ENCODE assay signal across 8 cellular contexts in genomic region chr11:808427-809286, GRCh38. TPM values are rescaled to one million over a fixed set of nuclear protein-coding genes. Genes with fewer than 3 reads are reported as not detected.
DNase-seq lines count a peak whose midpoint lies in the region; ATAC-seq, FAIRE-seq and TF ChIP-seq lines count a peak whose summit lies in the region.

No MANE protein-coding gene starts in this region.

- no CpG with 5 or more reads among the region's 36 CpGs for WGBS in mesendoderm (ENCODE audit: extremely low coverage, insufficient coverage, low lambda C conversion rate)
- WGBS in urinary bladder, result 31% methylated on average over 36 of the region's 36 CpGs

- H3K4me1 ChIP-seq in mesendoderm (ENCODE audit: control insufficient read depth, low read depth, low read length), result peaks cover 6% of the 10 kb centered on the region
- H3K4me1 ChIP-seq in urinary bladder (ENCODE audit: insufficient read depth), result peaks cover 6% of the 10 kb centered on the region

- peaks cover 19% of the 10 kb centered on the region for H3K79me1 ChIP-seq in mesendoderm (ENCODE audit: low read length)

- FAIRE-seq in bronchial epithelial cell (lab: Jason Lieb, UNC), result no peak

- peak overlapping the region; percentile 39 for H3K4me2 ChIP-seq in mesendoderm (ENCODE audit: low read length)

- TF ChIP-seq CTCF in bronchial epithelial cell (IDR thresholded peaks at IDR 0.05; ENCODE audit: insufficient read depth, low read length, severe bottlenecking), result no peak

- no peak overlapping the region for H4K8ac ChIP-seq in mesendoderm (ENCODE audit: low read depth, low read length)

- H3K79me2 ChIP-seq in mesendoderm (ENCODE audit: control insufficient read depth, insufficient read depth, low read length), result peaks cover 33% of the 10 kb centered on the region

- H4K5ac ChIP-seq in mesendoderm (ENCODE audit: low read length), result peak overlapping the region; percentile 59

- peak; percentile 63 for DNase-seq in NAMALWA (ENCODE audit: low spot score)
- DNase-seq in bronchial epithelial cell (ENCODE audit: low read depth), result no peak
- no peak for DNase-seq in mesendoderm
- no peak for DNase-seq in GDM1 (lab: John Stamatoyannopoulos, UW)
- DNase-seq in NCI-H1105 treated with DMSO at 0.1 percent for 48 hours (lab: John Stamatoyannopoulos, UW), result no peak

- H2BK5ac ChIP-seq in mesendoderm (ENCODE audit: low read length), result peak overlapping the region; percentile 10

- H3K27ac ChIP-seq in mesendoderm (ENCODE audit: low read depth, low read length), result peak overlapping the region; percentile 45
- H3K27ac ChIP-seq in urinary bladder (ENCODE audit: low read depth), result peak overlapping the region; percentile 97

- H3K9ac ChIP-seq in mesendoderm (ENCODE audit: low read length), result peak overlapping the region; percentile 99

- H3K27me3 ChIP-seq in bronchial epithelial cell (ENCODE audit: control insufficient read depth, insufficient read depth, low read length) (no peaks in the 10 kb centered on the region), mesendoderm (ENCODE audit: insufficient read depth, low read length, poor library complexity) (no peaks in the 10 kb centered on the region)

- peak overlapping the region; percentile 100 for H3K56ac ChIP-seq in mesendoderm (ENCODE audit: low read length)

- ATAC-seq in GM18505 (IDR thresholded peaks at IDR 0.05; ENCODE audit: unreplicated experiment) (peak; percentile 0), HG02798 (IDR thresholded peaks at IDR 0.05; ENCODE audit: poor library complexity, unreplicated experiment) (no peak)

- no peak overlapping the region for H3K23ac ChIP-seq in mesendoderm (ENCODE audit: low read length)

- H3K36me3 ChIP-seq in bronchial epithelial cell (ENCODE audit: control insufficient read depth, insufficient read depth, low read length), result peaks cover 20% of the 10 kb centered on the region
- peaks cover 19% of the 10 kb centered on the region for H3K36me3 ChIP-seq in mesendoderm (ENCODE audit: control insufficient read depth, insufficient read depth, low read length)
- no peaks in the 10 kb centered on the region for H3K36me3 ChIP-seq in urinary bladder (ENCODE audit: insufficient read depth)

- no peak for TF ChIP-seq POLR2A in GM18505 (IDR thresholded peaks at IDR 0.05; ENCODE audit: borderline replicate concordance, extremely low read depth, insufficient read depth, insufficient read length)

- H2BK120ac ChIP-seq in mesendoderm (ENCODE audit: low read depth, low read length), result no peak overlapping the region

- H2AK5ac ChIP-seq in mesendoderm (ENCODE audit: low read length), result peak overlapping the region; percentile 90

- H3K4me3 ChIP-seq in bronchial epithelial cell (ENCODE audit: low read depth, low read length), result peak overlapping the region; percentile 97
- H3K4me3 ChIP-seq in mesendoderm (ENCODE audit: low read length), result peak overlapping the region; percentile 93
- H3K4me3 ChIP-seq in urinary bladder (ENCODE audit: low read depth, low read length), result peak overlapping the region; percentile 86

- no peak overlapping the region for H2BK15ac ChIP-seq in mesendoderm (replicated peaks; ENCODE audit: low read depth)

- H3K18ac ChIP-seq in mesendoderm (ENCODE audit: low read length), result no peak overlapping the region

- peak overlapping the region; percentile 73 for H3K4ac ChIP-seq in mesendoderm (ENCODE audit: low read depth, low read length)

RNA-seq across cellular contexts. Expression of gene RPLP2, which starts 1.1 kb away (rescaled TPM):
- 211 and 353 TPM in 2 replicates for total RNA-seq in bronchial epithelial cell
- 5,392 TPM for polyA plus RNA-seq in mesendoderm (2013, experiment 1 of 2)
- 5,255 TPM for polyA plus RNA-seq in mesendoderm (2013, experiment 2 of 2)
- total RNA-seq in urinary bladder, result 189 TPM
- polyA plus RNA-seq in urinary bladder, result 1,859 TPM

RNA-seq across cellular contexts. Expression of gene PIDD1, which starts 3.6 kb away (rescaled TPM):
- total RNA-seq in bronchial epithelial cell (4.4 and 5.0 TPM in 2 replicates), urinary bladder (7.2 TPM)
- polyA plus RNA-seq in mesendoderm (2013, experiment 1 of 2), result 9.5 TPM
- polyA plus RNA-seq in mesendoderm (2013, experiment 2 of 2), result 9.2 TPM
- polyA plus RNA-seq in urinary bladder, result 12.4 TPM

RNA-seq across cellular contexts. Expression of gene PNPLA2, which starts 10.1 kb away (rescaled TPM):
- 9.0 and 15.6 TPM in 2 replicates for total RNA-seq in bronchial epithelial cell
- polyA plus RNA-seq in mesendoderm (2013, experiment 1 of 2), result 25.3 TPM
- 26.5 TPM for polyA plus RNA-seq in mesendoderm (2013, experiment 2 of 2)
- 13.6 TPM for total RNA-seq in urinary bladder
- polyA plus RNA-seq in urinary bladder, result 131 TPM

RNA-seq across cellular contexts. Expression of gene SLC25A22, which starts 10.6 kb away (rescaled TPM):
- total RNA-seq in bronchial epithelial cell (4.4 and 5.3 TPM in 2 replicates), urinary bladder (7.5 TPM)
- 30.5 TPM for polyA plus RNA-seq in mesendoderm (2013, experiment 1 of 2)
- 30.6 TPM for polyA plus RNA-seq in mesendoderm (2013, experiment 2 of 2)
- polyA plus RNA-seq in urinary bladder, result 17.1 TPM

RNA-seq across cellular contexts. Expression of gene CEND1, which starts 18.8 kb away (rescaled TPM):
- total RNA-seq in bronchial epithelial cell, result not detected in 2 replicates
- polyA plus RNA-seq in mesendoderm (2013, experiment 1 of 2), result 0.13 TPM
- 0.15 TPM for polyA plus RNA-seq in mesendoderm (2013, experiment 2 of 2)
- total RNA-seq in urinary bladder, result not detected
- polyA plus RNA-seq in urinary bladder, result 1.4 TPM
